In genomic region chr13:25886438-25887214, GRCh38 we compare ENCODE assay signal across 1 cellular context.
TF ChIP-seq lines count a peak whose summit lies in the region.

No MANE protein-coding gene starts in this region.

TF ChIP-seq in H1, 55 proteins besides CTCF, POLR2A, EP300 and RAD21:
- TF ChIP-seq CTBP2 (IDR thresholded peaks at IDR 0.05; ENCODE audit: borderline replicate concordance, insufficient read depth, insufficient read length, low read length) (no peak), MAFK (IDR thresholded peaks at IDR 0.05; ENCODE audit: low read depth, low read length) (no peak), GABPA (IDR thresholded peaks at IDR 0.05; ENCODE audit: borderline replicate concordance, insufficient read depth, low read length) (no peak)
